In the genomic region with DNA sequence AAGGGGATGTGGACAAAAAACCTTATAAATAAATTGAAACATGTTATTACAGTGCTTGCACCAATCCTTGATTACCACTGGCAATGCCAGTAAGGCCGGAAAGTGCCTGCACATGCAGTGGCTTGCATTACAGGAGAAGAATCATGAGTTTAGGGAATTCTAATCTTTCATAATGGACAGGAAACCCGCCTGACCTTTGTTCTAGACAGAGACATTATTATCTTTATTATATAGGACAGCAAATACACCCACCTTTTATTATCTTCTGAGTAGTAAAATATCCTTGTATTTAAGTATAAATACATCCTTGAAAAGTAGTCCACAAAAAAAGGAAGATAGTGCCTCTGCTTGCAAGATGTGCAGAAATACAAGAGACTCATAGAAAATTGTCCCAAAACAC, we compare ENCODE assay signal across 29 cellular contexts.
"Had no signal": no experiment of that assay in that cellular context is flagged by ENCODE, and none has a peak within 500 bp of the region (broad histone marks: within the 10 kb centered on the region; RNA-seq: fewer than 3 reads in every experiment).

No MANE protein-coding gene starts in this region.

- H3K4me3 ChIP-seq: left lung, lower lobe of right lung, pancreas, prostate gland, skin epidermis, spleen, suprapubic skin, thoracic aorta, tibial artery, upper lobe of right lung, uterus had no signal

- H3K36me3 ChIP-seq: left lung, lower lobe of right lung, pancreas, prostate gland, spleen, suprapubic skin, thoracic aorta, tibial artery, upper lobe of right lung, uterus had no signal

- H3K9me3 Mint-ChIP-seq: naive thymus-derived CD8-positive, alpha-beta T cell; nephron; neural crest cell; stimulated activated effector memory CD8-positive, alpha-beta T cell treated with anti-CD3 and anti-CD28 coated beads, Interleukin-12 subunit alpha, Interleukin-12 subunit beta, amount 100 ng/mL, for 72 hours; stimulated activated naive CD8-positive, alpha-beta T cell treated with anti-CD3 and anti-CD28 coated beads, Interleukin-15, Interleukin-2, amounts not matched to agents 100 ng/mL and 50 ng/mL, for 24 hours had no signal

- H3K27me3 ChIP-seq: left lung, pancreas, suprapubic skin, tibial artery, uterus had no signal

- ATAC-seq: left cardiac atrium; left lung; lower lobe of right lung; naive thymus-derived CD8-positive, alpha-beta T cell; pancreas; right cardiac atrium; sciatic nerve; stimulated activated effector memory CD8-positive, alpha-beta T cell treated with anti-CD3 and anti-CD28 coated beads, Interleukin-12 subunit alpha, Interleukin-12 subunit beta, amount 100 ng/mL, for 72 hours; upper lobe of right lung had no signal

- H3K4me3 Mint-ChIP-seq: naive thymus-derived CD8-positive, alpha-beta T cell; nephron; neural crest cell; stimulated activated effector memory CD8-positive, alpha-beta T cell treated with anti-CD3 and anti-CD28 coated beads, Interleukin-12 subunit alpha, Interleukin-12 subunit beta, amount 100 ng/mL, for 72 hours; stimulated activated naive CD8-positive, alpha-beta T cell treated with anti-CD3 and anti-CD28 coated beads, Interleukin-15, Interleukin-2, amounts not matched to agents 100 ng/mL and 50 ng/mL, for 24 hours had no signal

- DNase-seq: hippocampal formation; kidney glomerular epithelial cell; left cardiac atrium; left lung; lower lobe of right lung; mammary epithelial cell; mesenchymal stem cell; naive thymus-derived CD8-positive, alpha-beta T cell; nucleus accumbens; pancreas; posterior cingulate gyrus; retina; right cardiac atrium; spleen; stimulated activated CD4-positive, alpha-beta T cell treated with anti-CD3 and anti-CD28 coated beads, Interleukin-4, amount 100 ng/mL, for 24 hours; stimulated activated naive CD4-positive, alpha-beta T cell; tibial artery; trophoblast cell; upper lobe of right lung; uterus had no signal

- H3K9me3 ChIP-seq: left lung, lower lobe of right lung, pancreas, prostate gland, spleen, suprapubic skin, thoracic aorta, tibial artery, upper lobe of right lung, uterus had no signal

- H3K27ac Mint-ChIP-seq: naive thymus-derived CD8-positive, alpha-beta T cell; nephron; stimulated activated effector memory CD8-positive, alpha-beta T cell treated with anti-CD3 and anti-CD28 coated beads, Interleukin-12 subunit alpha, Interleukin-12 subunit beta, amount 100 ng/mL, for 72 hours; stimulated activated naive CD8-positive, alpha-beta T cell treated with anti-CD3 and anti-CD28 coated beads, Interleukin-15, Interleukin-2, amounts not matched to agents 100 ng/mL and 50 ng/mL, for 24 hours had no signal

- H3K36me3 Mint-ChIP-seq: naive thymus-derived CD8-positive, alpha-beta T cell; stimulated activated effector memory CD8-positive, alpha-beta T cell treated with anti-CD3 and anti-CD28 coated beads, Interleukin-12 subunit alpha, Interleukin-12 subunit beta, amount 100 ng/mL, for 72 hours had no signal

- H3K4me1 Mint-ChIP-seq: nephron; stimulated activated effector memory CD8-positive, alpha-beta T cell treated with anti-CD3 and anti-CD28 coated beads, Interleukin-12 subunit alpha, Interleukin-12 subunit beta, amount 100 ng/mL, for 72 hours had no signal

- H3K4me1 ChIP-seq: left lung, lower lobe of right lung, pancreas, prostate gland, spleen, suprapubic skin, tibial artery, upper lobe of right lung, uterus had no signal
